18 cellular contexts compared by ENCODE assay signal in the genomic region with DNA sequence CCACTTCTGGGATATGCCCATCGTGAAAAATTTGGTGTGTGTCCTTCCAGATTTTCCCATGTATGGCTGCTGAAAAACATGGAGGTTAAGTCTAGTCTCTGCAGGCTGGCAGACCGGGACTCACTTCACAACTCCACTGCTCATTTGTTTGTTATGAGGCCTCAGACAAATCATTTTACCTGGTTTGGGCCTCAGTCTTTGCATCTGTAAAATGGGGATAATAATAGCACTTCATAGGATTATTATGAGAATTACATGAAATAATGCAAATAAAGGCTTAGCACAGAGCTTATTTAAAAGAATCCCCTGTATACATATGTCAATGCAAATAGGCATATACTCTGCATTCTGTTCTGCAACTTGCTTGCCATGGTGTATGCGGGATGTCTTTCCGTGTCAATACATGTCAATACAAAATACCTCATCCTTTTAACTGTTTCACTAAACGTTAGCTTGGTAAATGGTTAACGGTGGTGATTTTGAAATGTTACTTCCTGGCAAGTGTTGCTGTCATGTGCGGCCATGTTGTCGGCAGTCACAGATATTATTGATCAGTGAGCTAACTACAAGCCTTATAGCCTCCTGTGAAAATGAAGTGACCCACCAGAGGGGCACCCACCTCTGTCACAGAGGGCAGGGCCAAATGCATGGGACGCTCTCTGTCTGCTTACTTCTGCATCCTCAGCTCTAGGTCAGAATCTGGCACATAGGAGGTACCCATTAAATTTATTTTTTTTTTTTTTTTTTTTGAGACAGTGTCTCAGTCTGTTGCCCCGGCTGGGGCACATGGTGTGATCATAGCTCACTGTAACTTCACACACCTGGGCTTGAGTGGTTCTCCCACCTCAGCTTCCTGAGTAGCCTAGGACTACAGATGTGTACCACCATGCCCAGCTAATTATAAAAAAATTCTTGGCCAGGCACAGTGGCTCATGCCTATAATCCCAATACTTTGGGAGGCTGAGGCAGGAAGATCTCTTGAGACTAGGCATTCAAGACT. TPM values are rescaled to one million over a fixed set of nuclear protein-coding genes. Genes with fewer than 3 reads are reported as not detected.
DNase-seq lines count a peak whose midpoint lies in the region; ATAC-seq, FAIRE-seq and TF ChIP-seq lines count a peak whose summit lies in the region.
"Had no signal": no experiment of that assay in that cellular context is flagged by ENCODE, and none has a peak within 500 bp of the region (broad histone marks: within the 10 kb centered on the region; RNA-seq: fewer than 3 reads in every experiment).

No MANE protein-coding gene starts in this region.

- peak overlapping the region; percentile 86 to 100 (median 92) for H3K4me3 Mint-ChIP-seq in CD4-positive, alpha-beta memory T cell
- peak overlapping the region; percentile 99 for H3K4me3 Mint-ChIP-seq in T-helper 17 cell
- H3K4me3 Mint-ChIP-seq: H9, nephron, type B pancreatic cell had no signal

- intact Hi-C loops in CD4-positive, alpha-beta memory T cell (cut with micrococcal nuclease) = no loop called here

- H3K27me3 Mint-ChIP-seq in CD4-positive, alpha-beta memory T cell = no peaks in the 10 kb centered on the region
- H3K27me3 Mint-ChIP-seq in T-helper 17 cell = no peaks in the 10 kb centered on the region

- ATAC-seq in T-helper 17 cell (peak; percentile 24), HG02610 (IDR thresholded peaks at IDR 0.05; ENCODE audit: unreplicated experiment) (no peak)

- H3K36me3 ChIP-seq in CD4-positive, alpha-beta memory T cell (ENCODE audit: insufficient read depth, low read length) = no peaks in the 10 kb centered on the region
- peaks cover 2% of the 10 kb centered on the region for H3K36me3 ChIP-seq in effector memory CD4-positive, alpha-beta T cell (ENCODE audit: control insufficient read depth, insufficient read depth, low read length)

- peak overlapping the region; percentile 58 for H3K27ac ChIP-seq in CD4-positive, alpha-beta memory T cell (ENCODE audit: low read depth, low read length)
- peak overlapping the region; percentile 92 for H3K27ac ChIP-seq in effector memory CD4-positive, alpha-beta T cell (ENCODE audit: insufficient read depth, low read length, poor library complexity, severe bottlenecking)
- H3K27ac ChIP-seq: PC-9 had no signal

- peaks cover 50% of the 10 kb centered on the region for H3K4me1 ChIP-seq in CD4-positive, alpha-beta memory T cell (ENCODE audit: insufficient read depth, low read length)
- peaks cover 48% of the 10 kb centered on the region for H3K4me1 ChIP-seq in effector memory CD4-positive, alpha-beta T cell (ENCODE audit: control insufficient read depth, insufficient read depth, low read length, poor library complexity, severe bottlenecking)

- no peaks in the 10 kb centered on the region for H3K27me3 ChIP-seq in CD4-positive, alpha-beta memory T cell (ENCODE audit: insufficient read depth, low read length)
- H3K27me3 ChIP-seq in effector memory CD4-positive, alpha-beta T cell (replicated peaks; ENCODE audit: control insufficient read depth, insufficient read depth, low read length, poor library complexity, severe bottlenecking) = no peaks in the 10 kb centered on the region

- FAIRE-seq in GM12891 (lab: Jason Lieb, UNC) = peak; percentile 89
- FAIRE-seq: bronchial epithelial cell had no signal

- peaks cover 30 to 77% (median 44%) of the 10 kb centered on the region in 4 donors for H3K4me1 Mint-ChIP-seq in CD4-positive, alpha-beta memory T cell
- peaks cover 42% of the 10 kb centered on the region for H3K4me1 Mint-ChIP-seq in T-helper 17 cell

- peak overlapping the region; percentile 15 to 95 for H3K4me3 ChIP-seq in CD4-positive, alpha-beta memory T cell (ENCODE audit: low read length in 2 of 2)
- peak overlapping the region; percentile 80 for H3K4me3 ChIP-seq in effector memory CD4-positive, alpha-beta T cell (ENCODE audit: insufficient read depth, low read depth, low read length, poor library complexity, severe bottlenecking)
- H3K4me3 ChIP-seq: PC-9 had no signal

- TF ChIP-seq POLR2A in GM12891 (IDR thresholded peaks at IDR 0.05; ENCODE audit: low read depth, low read length) = no peak

- CTCF ChIA-PET in CD4-positive, alpha-beta memory T cell (lab: Charles Lee; ENCODE audit: partially characterized antibody) = interaction anchor here (0.5 to 10.0 kb wide), 10 partner anchors 7 to 607 kb away, joined by 3 to 151 read pairs (median 4); partner anchors contain the start of genes FAM167B, HDAC1 and LCK

- no peaks in the 10 kb centered on the region for H3K9me3 ChIP-seq in CD4-positive, alpha-beta memory T cell (ENCODE audit: control insufficient read depth in 1 of 2, low read length in 2 of 2)
- H3K9me3 ChIP-seq in T-helper 17 cell (ENCODE audit: control insufficient read depth, low read length, poor library complexity, severe bottlenecking) = no peaks in the 10 kb centered on the region
- no peaks in the 10 kb centered on the region for H3K9me3 ChIP-seq in effector memory CD4-positive, alpha-beta T cell (ENCODE audit: control insufficient read depth, low read length)

- no peaks in the 10 kb centered on the region for H3K9me3 Mint-ChIP-seq in CD4-positive, alpha-beta memory T cell
- H3K9me3 Mint-ChIP-seq: H9, nephron, type B pancreatic cell had no signal

- POLR2A ChIA-PET in CD4-positive, alpha-beta memory T cell (lab: Charles Lee; ENCODE audit: partially characterized antibody) = interaction anchor here (0.6 to 26.9 kb wide), 17 partner anchors 5 to 148 kb away, joined by 3 to 819 read pairs (median 7); partner anchors contain the start of genes BSDC1, CCDC28B, FAM167B and HDAC1

- H3K36me3 Mint-ChIP-seq in CD4-positive, alpha-beta memory T cell = peaks cover 39 to 51% of the 10 kb centered on the region in 2 donors
- H3K36me3 Mint-ChIP-seq in T-helper 17 cell (ENCODE audit: low read depth) = peaks cover 17% of the 10 kb centered on the region
- H3K36me3 Mint-ChIP-seq: type B pancreatic cell had no signal

- DNase-seq in CD4-positive, alpha-beta memory T cell = peak in 3 of 5 donors; percentile 38 to 49 (median 46)
- DNase-seq in GM12891 (ENCODE audit: insufficient read length, low spot score) (no peak), T-helper 17 cell (no peak), HK-2 (ENCODE audit: unreplicated experiment) (no peak), CD1c-positive myeloid dendritic cell (ENCODE audit: extremely low spot score) (no peak), glomerular visceral epithelial cell (ENCODE audit: extremely low spot score) (no peak)
- no peak for DNase-seq in effector memory CD4-positive, alpha-beta T cell
- DNase-seq: C1 segment of cervical spinal cord; effector CD8-positive, alpha-beta T cell; H9; KG1; NCI-H1694; NCI-H446 treated with DMSO at 0.1 percent for 48 hours; PC-9 had no signal

- H3K27ac Mint-ChIP-seq in CD4-positive, alpha-beta memory T cell = peak overlapping the region; percentile 71 to 94 (median 91)
- peak overlapping the region; percentile 100 for H3K27ac Mint-ChIP-seq in T-helper 17 cell
- H3K27ac Mint-ChIP-seq: H9, nephron, type B pancreatic cell had no signal

TF ChIP-seq in GM12891, 5 proteins besides CTCF, POLR2A, EP300 and RAD21:
- TF ChIP-seq POLR2AphosphoS5 (IDR thresholded peaks at IDR 0.05; ENCODE audit: low read depth, low read length) (no peak), TAF1 (IDR thresholded peaks at IDR 0.05; ENCODE audit: low read depth, low read length) (no peak), SPI1 (IDR thresholded peaks at IDR 0.05; ENCODE audit: low read depth, low read length) (no peak), POU2F2 (IDR thresholded peaks at IDR 0.05; ENCODE audit: low read depth, low read length) (no peak), PAX5 (IDR thresholded peaks at IDR 0.05; ENCODE audit: insufficient read depth, low read length, severe bottlenecking) (no peak)

RNA-seq across cellular contexts. Expression of gene LCK, which starts 4.3 kb away (rescaled TPM):
- 100 to 1,000 TPM; 431 to 436 TPM for total RNA-seq in CD4-positive, alpha-beta memory T cell
- 1,000 to 10,000 TPM in 1 of 2 donors, 100 to 1,000 TPM in 1; 779 to 1,233 TPM for polyA plus RNA-seq in CD4-positive, alpha-beta memory T cell
- 103 TPM for polyA plus RNA-seq in GM12891 (2012; ENCODE audit: low read depth, missing spikeins)
- total RNA-seq in T-helper 17 cell = 100 to 1,000 TPM; 267 to 268 TPM
- total RNA-seq: bronchial epithelial cell had no signal

RNA-seq across cellular contexts. Expression of gene FAM167B, which starts 8.3 kb away (rescaled TPM):
- 1 to 10 TPM in 1 of 2 experiments, under 1 TPM in 1; 0.50 to 1.2 TPM for total RNA-seq in CD4-positive, alpha-beta memory T cell
- not detected for polyA plus RNA-seq in CD4-positive, alpha-beta memory T cell
- polyA plus RNA-seq in GM12891 (2012; ENCODE audit: low read depth, missing spikeins) = 0.30 TPM
- total RNA-seq in T-helper 17 cell = under 1 TPM; 0.60 to 0.72 TPM

RNA-seq across cellular contexts. Expression of gene EIF3I, which starts 33.2 kb away (rescaled TPM):
- total RNA-seq in CD4-positive, alpha-beta memory T cell = 10 to 100 TPM; 78.3 to 85.3 TPM
- polyA plus RNA-seq in CD4-positive, alpha-beta memory T cell = 100 to 1,000 TPM; 165 to 248 TPM
- 180 TPM for polyA plus RNA-seq in GM12891 (2012; ENCODE audit: low read depth, missing spikeins)
- 100 to 1,000 TPM; 116 to 132 TPM for total RNA-seq in T-helper 17 cell

RNA-seq across cellular contexts. Expression of gene TMEM234, which starts 33.2 kb away (rescaled TPM):
- 10 to 100 TPM; 27.1 to 30.7 TPM for total RNA-seq in CD4-positive, alpha-beta memory T cell
- 1 to 10 TPM; 5.1 to 6.1 TPM for polyA plus RNA-seq in CD4-positive, alpha-beta memory T cell
- 10.9 TPM for polyA plus RNA-seq in GM12891 (2012; ENCODE audit: low read depth, missing spikeins)
- total RNA-seq in T-helper 17 cell = 10 to 100 TPM; 13.1 to 18.8 TPM

RNA-seq across cellular contexts. Expression of gene HDAC1, which starts 36.5 kb away (rescaled TPM):
- 100 to 1,000 TPM; 174 to 190 TPM for total RNA-seq in CD4-positive, alpha-beta memory T cell
- 100 to 1,000 TPM; 169 to 185 TPM for polyA plus RNA-seq in CD4-positive, alpha-beta memory T cell
- polyA plus RNA-seq in GM12891 (2012; ENCODE audit: low read depth, missing spikeins) = 193 TPM
- 10 to 100 TPM; 81.6 to 86.2 TPM for total RNA-seq in T-helper 17 cell

Comparison
In these comparisons a context has a peak if more than half of its experiments do, and no peak if none do; other contexts are left out.
1. DNase-seq: peak in CD4-positive, alpha-beta memory T cell (3 of 5); none in GM12891 (single experiment), T-helper 17 cell (0 of 3), effector memory CD4-positive, alpha-beta T cell (0 of 3), HK-2 (single experiment), CD1c-positive myeloid dendritic cell (single experiment) and glomerular visceral epithelial cell (single experiment).